Comparison of ENCODE assay signal across 9 cellular contexts in genomic region chr1:202009326-202010031, GRCh38. TPM values are rescaled to one million over a fixed set of nuclear protein-coding genes. Genes with fewer than 3 reads are reported as not detected.
DNase-seq lines count a peak whose midpoint lies in the region; ATAC-seq and TF ChIP-seq lines count a peak whose summit lies in the region.
"Had no signal": no experiment of that assay in that cellular context is flagged by ENCODE, and none has a peak within 500 bp of the region (broad histone marks: within the 10 kb centered on the region; RNA-seq: fewer than 3 reads in every experiment).

No MANE protein-coding gene starts in this region.

- peak overlapping the region; percentile 92 for H2BK5ac ChIP-seq in mesenchymal stem cell (ENCODE audit: low read depth, low read length, poor library complexity, severe bottlenecking)

- no peaks in the 10 kb centered on the region for H3K4me1 ChIP-seq in endocrine pancreas (ENCODE audit: control insufficient read depth, insufficient read depth, low read length)
- H3K4me1 ChIP-seq in mesenchymal stem cell (ENCODE audit: control insufficient read depth, insufficient read depth, low read depth, low read length), result peaks cover 59% of the 10 kb centered on the region

- ATAC-seq in HG03432 (IDR thresholded peaks at IDR 0.05; ENCODE audit: unreplicated experiment), result peak; percentile 46
- ATAC-seq in HG02884 (IDR thresholded peaks at IDR 0.05; ENCODE audit: unreplicated experiment), result no peak

- H2BK12ac ChIP-seq in mesenchymal stem cell (ENCODE audit: low read length in 2 of 2), result no peak overlapping the region

- peaks cover 2% of the 10 kb centered on the region for H3K36me3 Mint-ChIP-seq in activated CD4-positive, alpha-beta memory T cell treated with anti-CD3 and anti-CD28 coated beads, Interleukin-2, amount 10 ng/mL, durations not matched to agents 7 days and 5 days (ENCODE audit: low read depth)

- no peaks in the 10 kb centered on the region for H3K4me1 Mint-ChIP-seq in activated CD4-positive, alpha-beta memory T cell treated with anti-CD3 and anti-CD28 coated beads, Interleukin-2, amount 10 ng/mL, durations not matched to agents 7 days and 5 days

- H4K8ac ChIP-seq in mesenchymal stem cell (ENCODE audit: low read length), result no peak overlapping the region

- no peak overlapping the region for H3K27ac Mint-ChIP-seq in activated CD4-positive, alpha-beta memory T cell treated with anti-CD3 and anti-CD28 coated beads, Interleukin-2, amount 10 ng/mL, durations not matched to agents 7 days and 5 days
- H3K27ac Mint-ChIP-seq: stimulated activated naive CD8-positive, alpha-beta T cell treated with anti-CD3 and anti-CD28 coated beads, Interleukin-15, Interleukin-2, amounts not matched to agents 100 ng/mL and 50 ng/mL, for 24 hours had no signal

- DNase-seq in GM10266 (ENCODE audit: extremely low spot score) (peak; percentile 72), NCI-H69 (lab: John Stamatoyannopoulos, UW) (peak; percentile 95), mesenchymal stem cell (peak; percentile 78)
- DNase-seq in activated CD4-positive, alpha-beta memory T cell treated with anti-CD3 and anti-CD28 coated beads, Interleukin-2, amount 10 ng/mL, durations not matched to agents 7 days and 5 days, result peak; percentile 59
- DNase-seq in stimulated activated CD8-positive, alpha-beta memory T cell treated with anti-CD3 and anti-CD28 coated beads, Interleukin-15, amount 100 ng/mL, for 24 hours (ENCODE audit: low read depth), result peak; percentile 13

- no peaks in the 10 kb centered on the region for H3K9me3 ChIP-seq in endocrine pancreas (ENCODE audit: control insufficient read depth, low read length)
- no peaks in the 10 kb centered on the region for H3K9me3 ChIP-seq in mesenchymal stem cell (ENCODE audit: control insufficient read depth, low read length)

- H3K27me3 Mint-ChIP-seq in activated CD4-positive, alpha-beta memory T cell treated with anti-CD3 and anti-CD28 coated beads, Interleukin-2, amount 10 ng/mL, durations not matched to agents 7 days and 5 days, result no peaks in the 10 kb centered on the region
- H3K27me3 Mint-ChIP-seq: stimulated activated naive CD8-positive, alpha-beta T cell treated with anti-CD3 and anti-CD28 coated beads, Interleukin-15, Interleukin-2, amounts not matched to agents 100 ng/mL and 50 ng/mL, for 24 hours had no signal

- no peak overlapping the region for H3K23ac ChIP-seq in mesenchymal stem cell (ENCODE audit: low read length in 2 of 2)

- no peak overlapping the region for H2AFZ ChIP-seq in mesenchymal stem cell (ENCODE audit: low read depth, low read length)

- H3K27me3 ChIP-seq in endocrine pancreas (ENCODE audit: control insufficient read depth, insufficient read depth, low read length), result no peaks in the 10 kb centered on the region
- H3K27me3 ChIP-seq in mesenchymal stem cell (ENCODE audit: control insufficient read depth in 1 of 2, insufficient read depth in 1 of 2, low read length in 2 of 2), result peaks cover 0 to 4% of the 10 kb centered on the region in 2 experiments

- H3K9me3 Mint-ChIP-seq in activated CD4-positive, alpha-beta memory T cell treated with anti-CD3 and anti-CD28 coated beads, Interleukin-2, amount 10 ng/mL, durations not matched to agents 7 days and 5 days, result no peaks in the 10 kb centered on the region
- H3K9me3 Mint-ChIP-seq: stimulated activated naive CD8-positive, alpha-beta T cell treated with anti-CD3 and anti-CD28 coated beads, Interleukin-15, Interleukin-2, amounts not matched to agents 100 ng/mL and 50 ng/mL, for 24 hours had no signal

- no peak overlapping the region for H2BK120ac ChIP-seq in mesenchymal stem cell (ENCODE audit: low read depth, low read length)

- no peak overlapping the region for H3K14ac ChIP-seq in mesenchymal stem cell (ENCODE audit: low read length in 2 of 2)

- H3K18ac ChIP-seq in mesenchymal stem cell (ENCODE audit: low read depth in 1 of 2, low read length in 2 of 2), result no peak overlapping the region

- H3K36me3 ChIP-seq in endocrine pancreas (ENCODE audit: control insufficient read depth, insufficient read depth, low read length) (peaks cover 5% of the 10 kb centered on the region), mesenchymal stem cell (ENCODE audit: control insufficient read depth in 1 of 2, insufficient read depth in 2 of 2, low read depth in 1 of 2, low read length in 2 of 2) (peaks cover 27 to 42% of the 10 kb centered on the region in 2 experiments)

- H3K79me1 ChIP-seq in mesenchymal stem cell (replicated peaks; ENCODE audit: low read length, poor library complexity, severe bottlenecking), result peaks cover 15% of the 10 kb centered on the region

- CTCF ChIA-PET in activated CD4-positive, alpha-beta memory T cell treated with anti-CD3 and anti-CD28 coated beads, Interleukin-2, amount 10 ng/mL, durations not matched to agents 7 days and 5 days (lab: Charles Lee), result interaction anchor here (1.1 to 2.5 kb wide), 4 partner anchors 114 to 180 kb away, joined by 3 to 6 read pairs (median 4); no protein-coding TSS in a partner anchor

- H3K9ac ChIP-seq in endocrine pancreas (ENCODE audit: control insufficient read depth, insufficient read depth, low read length) (peak overlapping the region; percentile 75), mesenchymal stem cell (ENCODE audit: low read length) (no peak overlapping the region)

- no peak overlapping the region for H2BK15ac ChIP-seq in mesenchymal stem cell (ENCODE audit: low read depth, poor library complexity, severe bottlenecking)

- H4K91ac ChIP-seq in mesenchymal stem cell (ENCODE audit: low read length), result no peak overlapping the region

- H3K4me3 Mint-ChIP-seq in activated CD4-positive, alpha-beta memory T cell treated with anti-CD3 and anti-CD28 coated beads, Interleukin-2, amount 10 ng/mL, durations not matched to agents 7 days and 5 days, result no peak overlapping the region
- H3K4me3 Mint-ChIP-seq: stimulated activated naive CD8-positive, alpha-beta T cell treated with anti-CD3 and anti-CD28 coated beads, Interleukin-15, Interleukin-2, amounts not matched to agents 100 ng/mL and 50 ng/mL, for 24 hours had no signal

- no peak overlapping the region for H3K4ac ChIP-seq in mesenchymal stem cell (ENCODE audit: low read depth in 1 of 2, low read length in 2 of 2)

- H3K4me3 ChIP-seq in endocrine pancreas (ENCODE audit: control insufficient read depth, insufficient read depth, low read length) (no peak overlapping the region), mesenchymal stem cell (ENCODE audit: insufficient read depth in 1 of 2, low read depth in 1 of 2, low read length in 2 of 2) (no peak overlapping the region)

- TF ChIP-seq CTCF in GM10266 (IDR thresholded peaks at IDR 0.05; ENCODE audit: control insufficient read depth, insufficient read depth, low read depth, missing control alignments), result peak; percentile 83

- H3K4me2 ChIP-seq in mesenchymal stem cell (ENCODE audit: low read length, poor library complexity, severe bottlenecking), result peak overlapping the region; percentile 41

- POLR2A ChIA-PET in activated CD4-positive, alpha-beta memory T cell treated with anti-CD3 and anti-CD28 coated beads, Interleukin-2, amount 10 ng/mL, durations not matched to agents 7 days and 5 days (lab: Charles Lee), result no interaction called here

- 24% methylated on average over 11 of the region's 11 CpGs for WGBS in mesenchymal stem cell

- peak overlapping the region; percentile 99 for H3K27ac ChIP-seq in mesenchymal stem cell (ENCODE audit: low read length, poor library complexity, severe bottlenecking)

- peak overlapping the region; percentile 97 for H2AK5ac ChIP-seq in mesenchymal stem cell (ENCODE audit: low read length, severe bottlenecking)

RNA-seq across cellular contexts. Expression of gene ELF3, which starts 0.9 kb away (rescaled TPM):
- under 1 TPM; 0.30 to 0.38 TPM for total RNA-seq in activated CD4-positive, alpha-beta memory T cell treated with anti-CD3 and anti-CD28 coated beads, Interleukin-2, amount 10 ng/mL, durations not matched to agents 7 days and 5 days
- polyA plus RNA-seq in mesenchymal stem cell (2013, experiment 1 of 2), result 0.04 TPM
- 0.07 TPM for polyA plus RNA-seq in mesenchymal stem cell (2013, experiment 2 of 2)

RNA-seq across cellular contexts. Expression of gene RNPEP, which starts 27.0 kb away (rescaled TPM):
- 10 to 100 TPM; 38.5 to 41.1 TPM for total RNA-seq in activated CD4-positive, alpha-beta memory T cell treated with anti-CD3 and anti-CD28 coated beads, Interleukin-2, amount 10 ng/mL, durations not matched to agents 7 days and 5 days
- 45.3 TPM for polyA plus RNA-seq in mesenchymal stem cell (2013, experiment 1 of 2)
- 44.4 TPM for polyA plus RNA-seq in mesenchymal stem cell (2013, experiment 2 of 2)

RNA-seq across cellular contexts. Expression of gene TIMM17A, which starts 54.2 kb away (rescaled TPM):
- total RNA-seq in activated CD4-positive, alpha-beta memory T cell treated with anti-CD3 and anti-CD28 coated beads, Interleukin-2, amount 10 ng/mL, durations not matched to agents 7 days and 5 days, result 10 to 100 TPM; 42.5 to 44.8 TPM
- polyA plus RNA-seq in mesenchymal stem cell (2013, experiment 1 of 2), result 63.8 TPM
- 69.6 TPM for polyA plus RNA-seq in mesenchymal stem cell (2013, experiment 2 of 2)

Comparison
In these comparisons a context has a peak if more than half of its experiments do, and no peak if none do; other contexts are left out.
1. DNase-seq: peak in every context shown above with its lines; median percentile 95 in NCI-H69; 78 in mesenchymal stem cell; 72 in GM10266; 59 in activated CD4-positive, alpha-beta memory T cell treated with anti-CD3 and anti-CD28 coated beads, Interleukin-2, amount 10 ng/mL, durations not matched to agents 7 days and 5 days; 13 in stimulated activated CD8-positive, alpha-beta memory T cell treated with anti-CD3 and anti-CD28 coated beads, Interleukin-15, amount 100 ng/mL, for 24 hours.